In genomic region chr21:37102746-37103145, GRCh38 we compare ENCODE assay signal across 1 cellular context.
A peak's percentile ranks its signal among the peaks of the same experiment; 100 is the strongest.
TF ChIP-seq lines count a peak whose summit lies in the region.
"Not testable (repeated sequence)": the region's sequence is repeated elsewhere in the genome, so short reads cannot be mapped to it uniquely, and the experiment has no call there.

No MANE protein-coding gene starts in this region.

TF ChIP-seq in HepG2, 621 proteins besides CTCF, POLR2A, EP300 and RAD21:
- TF ChIP-seq HNF4A (CRISPR knock-in tag; IDR thresholded peaks at IDR 0.05) = peak; percentile 17; the same call in 1 of the 2 replicates
- TF ChIP-seq ZNF264 (CRISPR knock-in tag; IDR thresholded peaks at IDR 0.05) = 0 out of 2 replicates have a peak, but pooled peaks have one; percentile 32
- TF ChIP-seq ZSCAN25 (CRISPR knock-in tag; IDR thresholded peaks at IDR 0.05) = 0 out of 2 replicates have a peak, but pooled peaks have one; percentile 24
- TF ChIP-seq SOX6 (IDR thresholded peaks at IDR 0.05) = not testable (repeated sequence)
- TF ChIP-seq SOX6 (CRISPR knock-in tag; IDR thresholded peaks at IDR 0.05) = 0 out of 2 replicates have a peak, but pooled peaks have one; percentile 17
- TF ChIP-seq ZNF292 (CRISPR knock-in tag; IDR thresholded peaks at IDR 0.05; ENCODE audit: borderline replicate concordance, low read depth) = 0 out of 2 replicates have a peak, but pooled peaks have one; percentile 54
- TF ChIP-seq, protein P1, sequence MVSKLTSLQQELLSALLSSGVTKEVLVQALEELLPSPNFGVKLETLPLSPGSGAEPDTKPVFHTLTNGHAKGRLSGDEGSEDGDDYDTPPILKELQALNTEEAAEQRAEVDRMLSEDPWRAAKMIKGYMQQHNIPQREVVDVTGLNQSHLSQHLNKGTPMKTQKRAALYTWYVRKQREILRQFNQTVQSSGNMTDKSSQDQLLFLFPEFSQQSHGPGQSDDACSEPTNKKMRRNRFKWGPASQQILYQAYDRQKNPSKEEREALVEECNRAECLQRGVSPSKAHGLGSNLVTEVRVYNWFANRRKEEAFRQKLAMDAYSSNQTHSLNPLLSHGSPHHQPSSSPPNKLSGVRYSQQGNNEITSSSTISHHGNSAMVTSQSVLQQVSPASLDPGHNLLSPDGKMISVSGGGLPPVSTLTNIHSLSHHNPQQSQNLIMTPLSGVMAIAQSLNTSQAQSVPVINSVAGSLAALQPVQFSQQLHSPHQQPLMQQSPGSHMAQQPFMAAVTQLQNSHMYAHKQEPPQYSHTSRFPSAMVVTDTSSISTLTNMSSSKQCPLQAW (CRISPR knock-in tag; IDR thresholded peaks at IDR 0.05) = 0 out of 2 replicates have a peak, but pooled peaks have one; percentile 27
- TF ChIP-seq FOSL2 (CRISPR knock-in tag; IDR thresholded peaks at IDR 0.05) = 0 out of 2 replicates have a peak, but pooled peaks have one; percentile 4
- TF ChIP-seq, protein P2, sequence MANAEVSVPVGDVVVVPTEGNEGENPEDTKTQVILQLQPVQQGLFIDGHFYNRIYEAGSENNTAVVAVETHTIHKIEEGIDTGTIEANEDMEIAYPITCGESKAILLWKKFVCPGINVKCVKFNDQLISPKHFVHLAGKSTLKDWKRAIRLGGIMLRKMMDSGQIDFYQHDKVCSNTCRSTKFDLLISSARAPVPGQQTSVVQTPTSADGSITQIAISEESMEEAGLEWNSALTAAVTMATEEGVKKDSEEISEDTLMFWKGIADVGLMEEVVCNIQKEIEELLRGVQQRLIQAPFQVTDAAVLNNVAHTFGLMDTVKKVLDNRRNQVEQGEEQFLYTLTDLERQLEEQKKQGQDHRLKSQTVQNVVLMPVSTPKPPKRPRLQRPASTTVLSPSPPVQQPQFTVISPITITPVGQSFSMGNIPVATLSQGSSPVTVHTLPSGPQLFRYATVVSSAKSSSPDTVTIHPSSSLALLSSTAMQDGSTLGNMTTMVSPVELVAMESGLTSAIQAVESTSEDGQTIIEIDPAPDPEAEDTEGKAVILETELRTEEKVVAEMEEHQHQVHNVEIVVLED (CRISPR knock-in tag; IDR thresholded peaks at IDR 0.05; ENCODE audit: borderline replicate concordance) = 0 out of 2 replicates have a peak, but pooled peaks have one; percentile 17
- TF ChIP-seq CEBPB (IDR thresholded peaks at IDR 0.05; ENCODE audit: borderline replicate concordance, low read depth, low read length) = peak; percentile 76
- TF ChIP-seq TEAD3 (CRISPR knock-in tag; optimal IDR thresholded peaks at IDR 0.05; ENCODE audit: borderline replicate concordance) = peak; percentile 30
- TF ChIP-seq CEBPG (CRISPR knock-in tag; IDR thresholded peaks at IDR 0.05) = peak; percentile 78
- TF ChIP-seq GATAD2A (CRISPR knock-in tag; IDR thresholded peaks at IDR 0.05) = peak; percentile 40; the same call in 1 of the 2 replicates
